In the genomic region with DNA sequence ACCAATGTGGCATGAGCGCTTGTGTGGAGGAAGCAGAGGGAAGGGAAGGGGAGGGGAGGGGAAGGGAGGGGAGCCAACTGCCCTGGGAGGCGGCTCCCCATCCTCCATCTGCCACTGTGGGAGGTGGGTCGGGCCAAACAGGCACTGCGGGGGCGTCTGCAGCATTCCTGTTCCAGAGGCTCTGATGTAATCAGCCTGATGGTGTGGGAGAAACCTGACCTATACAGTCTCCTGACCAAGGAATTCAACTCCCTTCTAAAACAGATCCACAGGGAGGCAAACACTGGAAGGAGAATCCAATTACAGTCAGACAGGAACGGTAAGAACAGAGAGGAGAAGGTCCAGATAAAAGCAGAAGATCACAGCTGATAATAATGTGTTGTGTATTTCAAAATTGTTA, we compare ENCODE assay signal across 9 cellular contexts.
DNase-seq lines count a peak whose midpoint lies in the region; ATAC-seq and TF ChIP-seq lines count a peak whose summit lies in the region.
"Had no signal": no experiment of that assay in that cellular context is flagged by ENCODE, and none has a peak within 500 bp of the region (broad histone marks: within the 10 kb centered on the region; RNA-seq: fewer than 3 reads in every experiment).

No MANE protein-coding gene starts in this region.

- H3K27me3 ChIP-seq in parathyroid adenoma (ENCODE audit: control insufficient read depth, insufficient read depth, low read length), result no peaks in the 10 kb centered on the region

- ATAC-seq in Right ventricle myocardium superior (ENCODE audit: poor library complexity) (peak; percentile 55), HG03280 (IDR thresholded peaks at IDR 0.05; ENCODE audit: unreplicated experiment) (no peak), GM18909 (IDR thresholded peaks at IDR 0.05; ENCODE audit: poor library complexity, unreplicated experiment) (no peak)

- peaks cover 45% of the 10 kb centered on the region for H3K4me1 ChIP-seq in parathyroid adenoma

- intact Hi-C loops in Right ventricle myocardium superior (cut with DNase I), result no loop called here

- DNase-seq in GM03348 (ENCODE audit: low spot score) (peak; percentile 60), Right ventricle myocardium superior (peak; percentile 51), NCI-H187 treated with DMSO at 0.1 percent for 48 hours (lab: John Stamatoyannopoulos, UW) (no peak)
- no peak for DNase-seq in stimulated activated CD4-positive, alpha-beta T cell treated with anti-CD3 and anti-CD28 coated beads, Interleukin-12 subunit alpha, Interleukin-12 subunit beta, amount 100 ng/mL, for 4 hours
- DNase-seq: posterior cingulate gyrus had no signal

- H3K27ac ChIP-seq in VCaP (peak overlapping the region; percentile 88), parathyroid adenoma (peak overlapping the region; percentile 74)

- H3K4me3 ChIP-seq in parathyroid adenoma (ENCODE audit: low read depth, low read length), result no peak overlapping the region

- H3K4me2 ChIP-seq in parathyroid adenoma (ENCODE audit: low read length), result no peak overlapping the region

- TF ChIP-seq CTCF in VCaP (conservative IDR thresholded peaks at IDR 0.05) (no peak), parathyroid adenoma (IDR thresholded peaks at IDR 0.05) (no peak)

- H3K9ac ChIP-seq in parathyroid adenoma, result no peak overlapping the region

- no peaks in the 10 kb centered on the region for H3K36me3 ChIP-seq in parathyroid adenoma (ENCODE audit: control insufficient read depth, insufficient read depth, low read length)

- peak overlapping the region; percentile 76 for H2AFZ ChIP-seq in parathyroid adenoma

- no peaks in the 10 kb centered on the region for H3K79me2 ChIP-seq in parathyroid adenoma

- no peaks in the 10 kb centered on the region for H3K9me3 ChIP-seq in parathyroid adenoma (ENCODE audit: control insufficient read depth, low read length)

Comparison
In these comparisons a context has a peak if more than half of its experiments do, and no peak if none do; other contexts are left out.
1. DNase-seq: peak in GM03348 (single experiment) and Right ventricle myocardium superior (single experiment); none in NCI-H187 treated with DMSO at 0.1 percent for 48 hours (single experiment) and stimulated activated CD4-positive, alpha-beta T cell treated with anti-CD3 and anti-CD28 coated beads, Interleukin-12 subunit alpha, Interleukin-12 subunit beta, amount 100 ng/mL, for 4 hours (single experiment).